In genomic region chr5:69334793-69335268, GRCh38 we compare ENCODE assay signal across 9 cellular contexts.
DNase-seq lines count a peak whose midpoint lies in the region; ATAC-seq and TF ChIP-seq lines count a peak whose summit lies in the region.
"Had no signal": no experiment of that assay in that cellular context is flagged by ENCODE, and none has a peak within 500 bp of the region (broad histone marks: within the 10 kb centered on the region; RNA-seq: fewer than 3 reads in every experiment).

No MANE protein-coding gene starts in this region.

- no peak overlapping the region for H3K27ac ChIP-seq in caudate nucleus (ENCODE audit: low read depth, low read length)
- H3K27ac ChIP-seq: skin epidermis had no signal

- peak; percentile 54 for ATAC-seq in HG02938 (IDR thresholded peaks at IDR 0.05; ENCODE audit: unreplicated experiment)

- DNase-seq in NCI-H2227 treated with DMSO at 0.1 percent for 48 hours (lab: John Stamatoyannopoulos, UW) (peak; percentile 49), caudate nucleus (lab: John Stamatoyannopoulos, UW) (peak in 59 of 61 donors; percentile 5 to 79 (median 54)), kidney tubule cell (ENCODE audit: low spot score) (peak; percentile 82), GOT3 (lab: John Stamatoyannopoulos, UW) (no peak)
- DNase-seq in activated CD4-positive, alpha-beta T cell treated with anti-CD3 and anti-CD28 coated beads for 1 hour = peak; percentile 56
- peak; percentile 47 to 58 for DNase-seq in stimulated activated CD4-positive, alpha-beta T cell treated with anti-CD3 and anti-CD28 coated beads, Interleukin-1b, Interleukin-23, amount 100 ng/mL, for 4 hours (ENCODE audit: low read depth in 2 of 2)

- peak; percentile 85 for TF ChIP-seq CTCF in GM12875 (IDR thresholded peaks at IDR 0.05; ENCODE audit: borderline replicate concordance, insufficient read depth, low read depth, low read length)

- H3K4me3 ChIP-seq in GM12875 (ENCODE audit: low read depth, low read length) = no peak overlapping the region
- H3K4me3 ChIP-seq: skin epidermis had no signal
